16 cellular contexts compared by ENCODE assay signal in the genomic region with DNA sequence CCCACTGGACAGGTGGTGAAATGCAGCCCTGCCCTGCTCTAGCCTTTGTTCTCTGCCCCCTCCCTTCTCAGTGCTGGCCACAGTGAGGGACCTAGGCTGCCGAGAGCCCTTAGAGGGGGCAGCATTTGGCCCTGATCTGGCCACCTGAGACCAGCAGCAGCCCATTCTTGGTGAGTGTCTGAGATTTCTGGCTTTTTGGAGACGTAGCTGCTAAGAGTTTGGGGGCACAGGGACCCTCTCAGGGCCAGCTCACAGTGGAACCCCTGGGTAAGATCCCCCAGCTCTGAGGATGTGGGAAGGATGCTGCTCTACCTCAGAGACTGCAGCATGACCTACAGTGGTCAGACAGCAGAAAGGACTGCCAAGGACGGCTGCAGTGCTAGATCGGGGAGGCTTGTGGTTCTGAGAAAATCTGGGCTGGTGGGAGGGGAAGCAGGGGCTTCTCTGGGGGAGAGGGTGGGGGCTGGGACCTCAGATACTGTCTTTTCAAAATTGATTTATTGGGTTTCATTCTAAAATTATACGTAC. TPM values are rescaled to one million over a fixed set of nuclear protein-coding genes. Genes with fewer than 3 reads are reported as not detected.
"Had no signal": no experiment of that assay in that cellular context is flagged by ENCODE, and none has a peak within 500 bp of the region (broad histone marks: within the 10 kb centered on the region; RNA-seq: fewer than 3 reads in every experiment).

No MANE protein-coding gene starts in this region.

- H2AFZ ChIP-seq: parathyroid adenoma had no signal

- H3K27ac ChIP-seq: parathyroid adenoma had no signal

- FAIRE-seq: frontal cortex, TTC549 had no signal

- H3K9me3 ChIP-seq: heart right ventricle, upper lobe of left lung had no signal

- H3K9ac ChIP-seq: parathyroid adenoma had no signal

- H3K4me3 Mint-ChIP-seq: central memory CD8-positive, alpha-beta T cell; memory B cell; natural killer cell treated with Interleukin-12 subunit alpha and Interleukin-12 subunit beta and Interleukin-15 and Interleukin-18, amount 100 ng/mL, for 72 hours had no signal

- H3K27ac Mint-ChIP-seq: memory B cell had no signal

- H3K27me3 ChIP-seq: heart right ventricle, upper lobe of left lung had no signal

- DNase-seq: activated naive CD4-positive, alpha-beta T cell treated with Interleukin-2 at 50 U/mL for 16 hours; activated T-cell treated with anti-CD3 and anti-CD28 coated beads, Interleukin-2, amount 50 U/mL, for 48 hours; cortex of kidney; effector CD8-positive, alpha-beta T cell; heart right ventricle; retina; T-helper 2 cell had no signal

- ATAC-seq: left lobe of liver; natural killer cell treated with Interleukin-12 subunit alpha and Interleukin-12 subunit beta and Interleukin-15 and Interleukin-18, amount 100 ng/mL, for 72 hours had no signal

- H3K9me3 Mint-ChIP-seq: central memory CD8-positive, alpha-beta T cell; memory B cell; natural killer cell treated with Interleukin-12 subunit alpha and Interleukin-12 subunit beta and Interleukin-15 and Interleukin-18, amount 100 ng/mL, for 72 hours had no signal

- H3K36me3 ChIP-seq: heart right ventricle had no signal

- H3K27me3 Mint-ChIP-seq: central memory CD8-positive, alpha-beta T cell; memory B cell; natural killer cell treated with Interleukin-12 subunit alpha and Interleukin-12 subunit beta and Interleukin-15 and Interleukin-18, amount 100 ng/mL, for 72 hours had no signal

- H3K79me2 ChIP-seq: parathyroid adenoma had no signal

- H3K36me3 Mint-ChIP-seq: memory B cell; natural killer cell treated with Interleukin-12 subunit alpha and Interleukin-12 subunit beta and Interleukin-15 and Interleukin-18, amount 100 ng/mL, for 72 hours had no signal

- H3K4me3 ChIP-seq: heart right ventricle, skin epidermis, upper lobe of left lung had no signal

RNA-seq across cellular contexts. Expression of gene GRB7, which starts 13.3 kb away (rescaled TPM):
- total RNA-seq: frontal cortex had no signal
